1 cellular context compared by ENCODE assay signal in genomic region chr22:37608477-37609239, GRCh38.
TF ChIP-seq lines count a peak whose summit lies in the region.

Gene GGA1, plus strand, starts transcription at chr22:37608834. Its CDS starts 27 bp downstream, at chr22:37608861.

TF ChIP-seq in K562, 482 proteins besides CTCF, POLR2A, EP300 and RAD21 (continued from another document and continues in another):
- TF ChIP-seq ZBTB7A (IDR thresholded peaks at IDR 0.05; ENCODE audit: borderline replicate concordance, control insufficient read depth, low read depth, low read length) (peak; percentile 97), SP2 (IDR thresholded peaks at IDR 0.05; ENCODE audit: extremely low read depth, low read depth, low read length, poor library complexity, severe bottlenecking) (peak; percentile 88), TARDBP (IDR thresholded peaks at IDR 0.05) (0 out of 2 replicates have a peak, but pooled peaks have one; percentile 43), MXI1 (IDR thresholded peaks at IDR 0.05; ENCODE audit: low read depth, low read length) (0 out of 2 replicates have a peak, but pooled peaks have one; percentile 44), SPI1 (IDR thresholded peaks at IDR 0.05; ENCODE audit: borderline replicate concordance, low read depth, low read length) (peak; percentile 82), NFRKB (IDR thresholded peaks at IDR 0.05; ENCODE audit: low read depth) (peak; percentile 73; the same call in 1 of the 2 replicates), GMEB1 (CRISPR knock-in tag; IDR thresholded peaks at IDR 0.05) (peak; percentile 88), UBTF (IDR thresholded peaks at IDR 0.05; ENCODE audit: borderline replicate concordance in 1 of 2, low read depth in 2 of 2, low read length in 2 of 2) (0 out of 4 replicates have a peak, but pooled peaks of 1 of the 2 experiments have one; percentile 34), ZMIZ1 (IDR thresholded peaks at IDR 0.05; ENCODE audit: low read depth in 2 of 2, low read length in 2 of 2) (no peak), ZNF766 (CRISPR knock-in tag; conservative IDR thresholded peaks at IDR 0.05) (peak; percentile 31; the same call in 1 of the 2 replicates), FOXA3 (CRISPR knock-in tag; conservative IDR thresholded peaks at IDR 0.05 in 1 of 2, IDR thresholded peaks at IDR 0.05 in 1 of 2) (peak in 1 of 2 experiments; percentile 80; a peak in 1 of 4 replicates), SMARCB1 (IDR thresholded peaks at IDR 0.05; ENCODE audit: insufficient read length, low read depth) (no peak), ETV6 (IDR thresholded peaks at IDR 0.05; ENCODE audit: borderline replicate concordance in 1 of 2, low read depth in 2 of 2, low read length in 1 of 2) (peak in 1 of 2 experiments; percentile 75; a peak in 1 of 4 replicates), ETV6 (CRISPR knock-in tag; IDR thresholded peaks at IDR 0.05; ENCODE audit: borderline replicate concordance) (peak; percentile 90), ARID4B (CRISPR knock-in tag; IDR thresholded peaks at IDR 0.05) (peak; percentile 82), HDAC2 (IDR thresholded peaks at IDR 0.05) (0 out of 2 replicates have a peak, but pooled peaks have one; percentile 64), PCBP2 (IDR thresholded peaks at IDR 0.05; ENCODE audit: low read depth, low read length, poor library complexity, severe bottlenecking) (no peak), JUND (IDR thresholded peaks at IDR 0.05; ENCODE audit: borderline replicate concordance, low read depth, low read length) (peak; percentile 51; the same call in 1 of the 2 replicates), JUND (tag; IDR thresholded peaks at IDR 0.05; ENCODE audit: borderline replicate concordance, low read depth, low read length) (peak; percentile 28; the same call in 1 of the 3 replicates), NUFIP1 (IDR thresholded peaks at IDR 0.05; ENCODE audit: partially characterized antibody) (no peak), NBN (IDR thresholded peaks at IDR 0.05; ENCODE audit: low read depth) (peak; percentile 77; the same call in 1 of the 2 replicates), ZZZ3 (IDR thresholded peaks at IDR 0.05) (0 out of 2 replicates have a peak, but pooled peaks have one; percentile 57), PHF20 (IDR thresholded peaks at IDR 0.05; ENCODE audit: partially characterized antibody) (peak; percentile 88), CHD2 (IDR thresholded peaks at IDR 0.05; ENCODE audit: low read depth, low read length) (peak; percentile 93), CXXC5 (CRISPR knock-in tag; IDR thresholded peaks at IDR 0.05) (peak; percentile 93), ZNF121 (CRISPR knock-in tag; conservative IDR thresholded peaks at IDR 0.05) (no peak), E2F3 (CRISPR knock-in tag; IDR thresholded peaks at IDR 0.05) (0 out of 2 replicates have a peak, but pooled peaks have one; percentile 34)
- TF ChIP-seq, protein P1, sequence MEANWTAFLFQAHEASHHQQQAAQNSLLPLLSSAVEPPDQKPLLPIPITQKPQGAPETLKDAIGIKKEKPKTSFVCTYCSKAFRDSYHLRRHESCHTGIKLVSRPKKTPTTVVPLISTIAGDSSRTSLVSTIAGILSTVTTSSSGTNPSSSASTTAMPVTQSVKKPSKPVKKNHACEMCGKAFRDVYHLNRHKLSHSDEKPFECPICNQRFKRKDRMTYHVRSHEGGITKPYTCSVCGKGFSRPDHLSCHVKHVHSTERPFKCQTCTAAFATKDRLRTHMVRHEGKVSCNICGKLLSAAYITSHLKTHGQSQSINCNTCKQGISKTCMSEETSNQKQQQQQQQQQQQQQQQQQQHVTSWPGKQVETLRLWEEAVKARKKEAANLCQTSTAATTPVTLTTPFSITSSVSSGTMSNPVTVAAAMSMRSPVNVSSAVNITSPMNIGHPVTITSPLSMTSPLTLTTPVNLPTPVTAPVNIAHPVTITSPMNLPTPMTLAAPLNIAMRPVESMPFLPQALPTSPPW (CRISPR knock-in tag; IDR thresholded peaks at IDR 0.05): peak; percentile 99
- TF ChIP-seq, protein P2, sequence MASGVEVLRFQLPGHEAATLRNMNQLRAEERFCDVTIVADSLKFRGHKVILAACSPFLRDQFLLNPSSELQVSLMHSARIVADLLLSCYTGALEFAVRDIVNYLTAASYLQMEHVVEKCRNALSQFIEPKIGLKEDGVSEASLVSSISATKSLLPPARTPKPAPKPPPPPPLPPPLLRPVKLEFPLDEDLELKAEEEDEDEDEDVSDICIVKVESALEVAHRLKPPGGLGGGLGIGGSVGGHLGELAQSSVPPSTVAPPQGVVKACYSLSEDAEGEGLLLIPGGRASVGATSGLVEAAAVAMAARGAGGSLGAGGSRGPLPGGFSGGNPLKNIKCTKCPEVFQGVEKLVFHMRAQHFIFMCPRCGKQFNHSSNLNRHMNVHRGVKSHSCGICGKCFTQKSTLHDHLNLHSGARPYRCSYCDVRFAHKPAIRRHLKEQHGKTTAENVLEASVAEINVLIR (CRISPR knock-in tag; IDR thresholded peaks at IDR 0.05): peak; percentile 46; the same call in 1 of the 2 replicates
- TF ChIP-seq, protein P3, sequence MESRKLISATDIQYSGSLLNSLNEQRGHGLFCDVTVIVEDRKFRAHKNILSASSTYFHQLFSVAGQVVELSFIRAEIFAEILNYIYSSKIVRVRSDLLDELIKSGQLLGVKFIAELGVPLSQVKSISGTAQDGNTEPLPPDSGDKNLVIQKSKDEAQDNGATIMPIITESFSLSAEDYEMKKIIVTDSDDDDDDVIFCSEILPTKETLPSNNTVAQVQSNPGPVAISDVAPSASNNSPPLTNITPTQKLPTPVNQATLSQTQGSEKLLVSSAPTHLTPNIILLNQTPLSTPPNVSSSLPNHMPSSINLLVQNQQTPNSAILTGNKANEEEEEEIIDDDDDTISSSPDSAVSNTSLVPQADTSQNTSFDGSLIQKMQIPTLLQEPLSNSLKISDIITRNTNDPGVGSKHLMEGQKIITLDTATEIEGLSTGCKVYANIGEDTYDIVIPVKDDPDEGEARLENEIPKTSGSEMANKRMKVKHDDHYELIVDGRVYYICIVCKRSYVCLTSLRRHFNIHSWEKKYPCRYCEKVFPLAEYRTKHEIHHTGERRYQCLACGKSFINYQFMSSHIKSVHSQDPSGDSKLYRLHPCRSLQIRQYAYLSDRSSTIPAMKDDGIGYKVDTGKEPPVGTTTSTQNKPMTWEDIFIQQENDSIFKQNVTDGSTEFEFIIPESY (CRISPR knock-in tag; IDR thresholded peaks at IDR 0.05): peak; percentile 83; the same call in 1 of the 2 replicates
- TF ChIP-seq, protein P4, sequence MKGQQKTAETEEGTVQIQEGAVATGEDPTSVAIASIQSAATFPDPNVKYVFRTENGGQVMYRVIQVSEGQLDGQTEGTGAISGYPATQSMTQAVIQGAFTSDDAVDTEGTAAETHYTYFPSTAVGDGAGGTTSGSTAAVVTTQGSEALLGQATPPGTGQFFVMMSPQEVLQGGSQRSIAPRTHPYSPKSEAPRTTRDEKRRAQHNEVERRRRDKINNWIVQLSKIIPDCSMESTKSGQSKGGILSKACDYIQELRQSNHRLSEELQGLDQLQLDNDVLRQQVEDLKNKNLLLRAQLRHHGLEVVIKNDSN (CRISPR knock-in tag; IDR thresholded peaks at IDR 0.05): peak; percentile 42; the same call in 1 of the 2 replicates
